ENCODE assay signal across 10 cellular contexts in genomic region chr2:39871291-39871761, GRCh38.
DNase-seq lines count a peak whose midpoint lies in the region; ATAC-seq lines count a peak whose summit lies in the region.
"Had no signal": no experiment of that assay in that cellular context is flagged by ENCODE, and none has a peak within 500 bp of the region (broad histone marks: within the 10 kb centered on the region; RNA-seq: fewer than 3 reads in every experiment).

No MANE protein-coding gene starts in this region.

- peak; percentile 67 for ATAC-seq in esophagus mucosa
- no peak for ATAC-seq in HG03571 (IDR thresholded peaks at IDR 0.05; ENCODE audit: unreplicated experiment)
- ATAC-seq in HG02970 (IDR thresholded peaks at IDR 0.05; ENCODE audit: low FRiP score, unreplicated experiment), result no peak

- DNase-seq in NCI-H82 (lab: John Stamatoyannopoulos, UW) (peak; percentile 60), NCI-H82 treated with DMSO at 0.1 percent for 48 hours (lab: John Stamatoyannopoulos, UW; ENCODE audit: unreplicated experiment) (no peak), RKO (ENCODE audit: low spot score) (peak; percentile 32), superior temporal gyrus (ENCODE audit: extremely low spot score) (peak; percentile 46), T-helper 2 cell (no peak)
- DNase-seq: activated naive CD4-positive, alpha-beta T cell treated with anti-CD3 and anti-CD28 coated beads, Interleukin-2, amount 50 U/mL, for 16 hours; NCI-H1105 had no signal

Comparison
In these comparisons a context has a peak if more than half of its experiments do, and no peak if none do; other contexts are left out.
1. DNase-seq: peak in NCI-H82 (single experiment), RKO (single experiment) and superior temporal gyrus (single experiment); none in NCI-H82 treated with DMSO at 0.1 percent for 48 hours (single experiment) and T-helper 2 cell (0 of 5).